ENCODE assay signal across 14 cellular contexts in genomic region chr9:29322240-29322639, GRCh38.
DNase-seq lines count a peak whose midpoint lies in the region; ATAC-seq and TF ChIP-seq lines count a peak whose summit lies in the region.
"Had no signal": no experiment of that assay in that cellular context is flagged by ENCODE, and none has a peak within 500 bp of the region (broad histone marks: within the 10 kb centered on the region; RNA-seq: fewer than 3 reads in every experiment).

No MANE protein-coding gene starts in this region.

- H3F3A ChIP-seq in MM.1S (ENCODE audit: insufficient read depth, low read length): peaks cover 6% of the 10 kb centered on the region; the same call in 1 of the 2 replicates
- H3F3A ChIP-seq in smooth muscle cell (ENCODE audit: low read depth): no peaks in the 10 kb centered on the region

- H3K9me2 ChIP-seq in MM.1S (replicated peaks; ENCODE audit: insufficient read depth, low read length): no peaks in the 10 kb centered on the region
- H3K9me2 ChIP-seq: SK-N-SH had no signal

- H3K27me3 ChIP-seq in MM.1S (replicated peaks; ENCODE audit: insufficient read depth, low read length) (no peaks in the 10 kb centered on the region), smooth muscle cell (ENCODE audit: low read depth) (no peaks in the 10 kb centered on the region), suprapubic skin (no peaks in the 10 kb centered on the region)
- H3K27me3 ChIP-seq: esophagus squamous epithelium had no signal

- H3K79me2 ChIP-seq in MM.1S (ENCODE audit: low read length) (no peaks in the 10 kb centered on the region), smooth muscle cell (ENCODE audit: low read depth) (no peaks in the 10 kb centered on the region)

- 80% methylated on average over 2 of the region's 2 CpGs for WGBS in smooth muscle cell (ENCODE audit: low lambda C conversion rate)
- 79% methylated on average over 2 of the region's 2 CpGs for WGBS in suprapubic skin

- no peak overlapping the region for H3K9ac ChIP-seq in MM.1S (ENCODE audit: low read length)
- no peak overlapping the region for H3K9ac ChIP-seq in smooth muscle cell (ENCODE audit: low read depth)
- H3K9ac ChIP-seq: SK-N-SH had no signal

- TF ChIP-seq POLR2A in suprapubic skin (IDR thresholded peaks at IDR 0.05): no peak

- TF ChIP-seq CTCF in MM.1S (IDR thresholded peaks at IDR 0.05; ENCODE audit: low read length) (no peak), smooth muscle cell (IDR thresholded peaks at IDR 0.05; ENCODE audit: borderline replicate concordance, insufficient read depth, poor library complexity, severe bottlenecking) (no peak), suprapubic skin (IDR thresholded peaks at IDR 0.05) (no peak)

- peak; percentile 90 for DNase-seq in MM.1S
- DNase-seq in NCI-H69 (lab: John Stamatoyannopoulos, UW): no peak
- DNase-seq in smooth muscle cell (lab: John Stamatoyannopoulos, UW; ENCODE audit: unreplicated experiment): no peak
- no peak for DNase-seq in Right ventricle myocardium inferior (ENCODE audit: missing footprints)
- no peak for DNase-seq in suprapubic skin (ENCODE audit: low spot score in 2 of 2)
- DNase-seq: amygdala; CD8-positive, alpha-beta memory T cell; esophagus squamous epithelium; IMR-90; NCI-H2029; SK-N-SH had no signal

- H2AFZ ChIP-seq in MM.1S (ENCODE audit: low read length) (no peak overlapping the region), smooth muscle cell (ENCODE audit: low read depth) (no peak overlapping the region)

- TF ChIP-seq EP300 in suprapubic skin (IDR thresholded peaks at IDR 0.05): no peak

- H4K20me1 ChIP-seq in MM.1S (ENCODE audit: insufficient read depth, low read length): no peaks in the 10 kb centered on the region
- H4K20me1 ChIP-seq in smooth muscle cell (ENCODE audit: low read depth): no peaks in the 10 kb centered on the region

- H3K4me2 ChIP-seq in MM.1S (ENCODE audit: low read depth, low read length) (peak overlapping the region; percentile 11), smooth muscle cell (no peak overlapping the region)
- H3K4me2 ChIP-seq: SK-N-SH had no signal

- H3K36me3 ChIP-seq in MM.1S (replicated peaks; ENCODE audit: insufficient read depth, low read length) (no peaks in the 10 kb centered on the region), smooth muscle cell (ENCODE audit: low read depth) (no peaks in the 10 kb centered on the region), suprapubic skin (no peaks in the 10 kb centered on the region)
- H3K36me3 ChIP-seq: esophagus squamous epithelium had no signal

- ATAC-seq in GM19395 (IDR thresholded peaks at IDR 0.05; ENCODE audit: unreplicated experiment) (peak; percentile 64), HG02885 (IDR thresholded peaks at IDR 0.05; ENCODE audit: poor library complexity, unreplicated experiment) (peak; percentile 86), Right ventricle myocardium inferior (no peak)

- H3K4me3 ChIP-seq in MM.1S (ENCODE audit: low read length) (no peak overlapping the region), smooth muscle cell (no peak overlapping the region), suprapubic skin (no peak overlapping the region)
- H3K4me3 ChIP-seq: esophagus squamous epithelium, lung had no signal

- H3K4me1 ChIP-seq in MM.1S (ENCODE audit: low read length) (peaks cover 15% of the 10 kb centered on the region), smooth muscle cell (ENCODE audit: low read depth) (no peaks in the 10 kb centered on the region), suprapubic skin (no peaks in the 10 kb centered on the region)
- H3K4me1 ChIP-seq: esophagus squamous epithelium had no signal

- H3K27ac ChIP-seq in MM.1S (ENCODE audit: low read length) (peak overlapping the region; percentile 46; the same call in 1 of the 2 replicates), smooth muscle cell (ENCODE audit: low read depth) (no peak overlapping the region), suprapubic skin (no peak overlapping the region)
- H3K27ac ChIP-seq: esophagus squamous epithelium had no signal

- intact Hi-C loops in Right ventricle myocardium inferior (cut with DNase I): no loop called here

- H3K9me3 ChIP-seq in MM.1S (replicated peaks; ENCODE audit: insufficient read depth, low read length): no peaks in the 10 kb centered on the region
- no peaks in the 10 kb centered on the region for H3K9me3 ChIP-seq in smooth muscle cell (replicated peaks; ENCODE audit: low read depth)
- no peaks in the 10 kb centered on the region for H3K9me3 ChIP-seq in suprapubic skin
- H3K9me3 ChIP-seq: esophagus squamous epithelium, SK-N-SH had no signal
